8 cellular contexts compared by ENCODE assay signal in the genomic region with DNA sequence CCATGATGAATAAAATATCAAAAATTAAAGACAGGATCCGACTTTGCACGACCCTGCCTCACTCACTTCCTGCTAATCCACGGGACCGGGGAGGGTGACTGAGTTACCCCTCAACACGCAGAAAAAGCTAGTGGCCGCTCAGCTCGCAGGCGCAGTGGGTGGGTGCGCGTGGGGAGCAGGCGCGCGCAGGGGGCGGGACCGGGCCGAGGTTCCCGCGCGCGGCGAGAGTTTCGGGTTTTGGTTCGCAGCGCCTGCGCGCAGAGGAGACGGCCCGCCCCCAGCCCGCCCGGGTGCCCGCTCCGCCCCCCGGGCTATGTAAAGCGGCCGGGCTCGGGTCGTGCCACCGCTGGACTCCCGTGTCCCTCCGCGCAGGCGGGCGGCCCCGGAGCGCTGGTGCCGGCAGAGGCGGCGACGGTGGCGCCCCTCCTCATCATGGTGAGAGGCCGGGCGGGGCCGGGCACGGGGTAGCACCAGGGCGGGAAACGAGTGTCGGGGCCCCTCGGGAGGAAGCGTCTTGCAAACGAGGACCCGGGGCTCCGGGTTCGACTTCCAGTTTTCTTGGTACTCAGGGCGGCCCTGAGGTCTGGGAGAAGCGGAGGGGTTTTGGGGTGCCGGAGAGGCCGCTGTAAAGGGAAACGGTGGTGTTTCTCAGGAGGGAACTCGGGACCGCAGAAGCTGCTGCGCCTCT. TPM values are rescaled to one million over a fixed set of nuclear protein-coding genes. Genes with fewer than 3 reads are reported as not detected.
DNase-seq lines count a peak whose midpoint lies in the region; ATAC-seq, FAIRE-seq and TF ChIP-seq lines count a peak whose summit lies in the region.

A gene (plus strand): TSS at position 343 of the 688 bp plus-strand sequence. CDS start 90 bp downstream, at position 433.

- peak within 1 kb of the TSS; percentile 94 for H3K27ac Mint-ChIP-seq in central memory CD8-positive, alpha-beta T cell (ENCODE audit: low read depth)

- DNase-seq in A172 (ENCODE audit: low spot score) (peak; percentile 78), NCI-H446 treated with DMSO at 0.1 percent for 48 hours (lab: John Stamatoyannopoulos, UW) (peak; percentile 49), kidney (peak; percentile 97)
- peak; percentile 78 to 81 for DNase-seq in central memory CD8-positive, alpha-beta T cell (ENCODE audit: low spot score in 2 of 2)
- peak; percentile 79 to 90 for DNase-seq in stimulated activated CD4-positive, alpha-beta T cell treated with anti-CD3 and anti-CD28 coated beads, Interleukin-15, amount 100 ng/mL, for 1 hour (ENCODE audit: low read depth in 1 of 2, low spot score in 1 of 2)

- H3K36me3 ChIP-seq in kidney (ENCODE audit: control insufficient read depth in 1 of 2, insufficient read depth in 2 of 2, low read length in 2 of 2) = peaks cover 4 to 8% of the 10 kb centered on the region in 2 donors

- TF ChIP-seq CTCF in kidney (IDR thresholded peaks at IDR 0.05; ENCODE audit: borderline replicate concordance, extremely low read depth, insufficient read depth) = no peak

- H3K4me1 ChIP-seq in kidney (ENCODE audit: control insufficient read depth in 1 of 2, insufficient read depth in 1 of 2, low read depth in 1 of 2, low read length in 2 of 2) = peaks cover 21 to 30% of the 10 kb centered on the region in 2 donors

- peak within 1 kb of the TSS; percentile 86 to 90 for H3K9ac ChIP-seq in kidney (ENCODE audit: low read length in 2 of 2)

- intact Hi-C loops in kidney (cut with DNase I) = no loop called here

- peak within 1 kb of the TSS; percentile 60 to 88 for H3K27ac ChIP-seq in kidney (ENCODE audit: low read depth in 2 of 2, low read length in 2 of 2)

- peaks cover 21% of the 10 kb centered on the region for H3K4me1 Mint-ChIP-seq in central memory CD8-positive, alpha-beta T cell

- no peaks in the 10 kb centered on the region for H3K27me3 Mint-ChIP-seq in central memory CD8-positive, alpha-beta T cell

- H3K9me3 Mint-ChIP-seq in central memory CD8-positive, alpha-beta T cell = no peaks in the 10 kb centered on the region

- H3K4me3 Mint-ChIP-seq in central memory CD8-positive, alpha-beta T cell = peak within 1 kb of the TSS; percentile 86

- no peaks in the 10 kb centered on the region for H3K9me3 ChIP-seq in kidney (ENCODE audit: control insufficient read depth in 1 of 2, low read length in 2 of 2)

- no peak for FAIRE-seq in kidney (lab: Jason Lieb, UNC)

- peaks cover 25% of the 10 kb centered on the region for H3K36me3 Mint-ChIP-seq in central memory CD8-positive, alpha-beta T cell (ENCODE audit: insufficient read depth)

- H3K4me3 ChIP-seq in kidney (ENCODE audit: low read length in 2 of 2) = peak within 1 kb of the TSS; percentile 80 to 86

- peak; percentile 68 for ATAC-seq in GM18868 (IDR thresholded peaks at IDR 0.05; ENCODE audit: unreplicated experiment)
- ATAC-seq in HG03159 (IDR thresholded peaks at IDR 0.05; ENCODE audit: unreplicated experiment) = peak; percentile 73
- peak; percentile 75 to 80 for ATAC-seq in activated CD4-positive, CD25-positive, alpha-beta regulatory T cell treated with anti-CD3 and anti-CD28 coated beads, Interleukin-2, amount 50 U/mL, for 24 hours
- peak; percentile 85 for ATAC-seq in central memory CD8-positive, alpha-beta T cell (replicated peaks; ENCODE audit: extremely low read depth, poor library complexity, severe bottlenecking)

RNA-seq across cellular contexts. Expression of the gene that starts here (rescaled TPM):
- 110 and 127 TPM in 2 replicates for total RNA-seq in A172 (2014; rRNA removed; shearing (Covaris generic))
- 87.5 TPM for total RNA-seq in kidney
- 64.0 TPM for polyA plus RNA-seq in kidney (ENCODE audit: insufficient read depth, low read depth, low replicate concordance)

Comparison
In these comparisons a context has a peak if more than half of its experiments do, and no peak if none do; other contexts are left out.
1. Peak in every context shown above with its lines: DNase-seq, ATAC-seq, H3K4me3 ChIP-seq and H3K27ac ChIP-seq.